In genomic region chr2:145494441-145494840, GRCh38 we compare ENCODE assay signal across 8 cellular contexts.
"Had no signal": no experiment of that assay in that cellular context is flagged by ENCODE, and none has a peak within 500 bp of the region (broad histone marks: within the 10 kb centered on the region; RNA-seq: fewer than 3 reads in every experiment).

No MANE protein-coding gene starts in this region.

- H3K4me3 ChIP-seq: GM12878 had no signal

- DNase-seq: GDM1, GF-D8 had no signal

- ATAC-seq: GM12878 had no signal

- FAIRE-seq: G401.6, GM12878, GM12891, GM12892, GM18507, GM19239 had no signal
